ENCODE assay signal across 1 cellular context in the genomic region with DNA sequence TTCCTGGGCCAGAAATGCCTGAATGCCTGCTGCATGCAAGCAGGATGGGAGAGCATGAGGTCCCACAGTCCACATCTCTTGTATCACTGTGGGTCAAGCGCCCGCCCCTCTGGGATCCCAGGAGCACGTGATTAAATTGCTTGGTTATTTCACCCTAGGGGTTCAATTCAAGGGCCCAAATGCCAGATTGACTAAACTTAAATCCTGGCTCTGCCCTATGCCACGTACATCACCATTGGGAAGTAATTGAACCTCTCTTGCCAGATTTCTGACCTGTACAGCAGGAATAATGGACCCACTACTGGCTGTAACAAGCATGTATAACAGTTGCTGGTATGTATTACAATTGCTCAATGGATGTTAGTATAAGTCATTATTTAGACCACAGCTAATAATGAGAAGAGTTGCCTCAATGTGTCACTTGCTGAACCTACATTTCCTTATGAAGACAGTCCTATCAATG.
A peak's percentile ranks its signal among the peaks of the same experiment; 100 is the strongest.
TF ChIP-seq lines count a peak whose summit lies in the region.

No MANE protein-coding gene starts in this region.

TF ChIP-seq in IMR-90, 13 proteins besides CTCF, POLR2A, EP300 and RAD21:
- TF ChIP-seq CEBPB (IDR thresholded peaks at IDR 0.05; ENCODE audit: low read depth, low read length) (peak; percentile 56), NFE2L2 (IDR thresholded peaks at IDR 0.05; ENCODE audit: low read depth, low read length) (no peak), BHLHE40 (IDR thresholded peaks at IDR 0.05; ENCODE audit: low read depth, low read length) (no peak)
